In the genomic region with DNA sequence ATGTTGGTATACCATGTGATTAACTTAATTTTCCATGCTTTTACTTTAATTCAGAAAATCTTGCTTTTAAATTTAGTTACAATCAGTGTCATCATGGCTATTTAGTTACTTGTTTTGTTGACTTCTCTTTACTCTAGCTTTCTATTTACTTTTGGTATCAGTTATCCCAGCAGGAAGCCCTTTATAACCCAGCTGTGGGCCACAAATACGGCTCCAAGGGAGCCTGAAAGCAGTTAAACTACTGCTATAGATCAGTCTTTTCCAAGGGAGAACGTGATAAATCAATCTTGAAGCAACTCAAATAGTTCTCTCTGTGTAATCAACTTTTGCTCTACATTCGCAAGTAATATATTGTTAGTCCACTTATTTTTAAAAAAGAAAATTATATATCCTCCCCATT, we compare ENCODE assay signal across 1 cellular context.
TF ChIP-seq lines count a peak whose summit lies in the region.

No MANE protein-coding gene starts in this region.

TF ChIP-seq in HEK293, 187 proteins besides CTCF, POLR2A, EP300 and RAD21 (continued from another document):
- TF ChIP-seq TRIM28 (IDR thresholded peaks at IDR 0.05; ENCODE audit: borderline replicate concordance, low read length) (no peak), ZNF23 (tag by site-specific recombination; IDR thresholded peaks at IDR 0.05; ENCODE audit: borderline replicate concordance) (no peak), ZSCAN30 (tag by site-specific recombination; IDR thresholded peaks at IDR 0.05) (peak; percentile 59; the same call in 1 of the 2 replicates), ZNF274 (IDR thresholded peaks at IDR 0.05; ENCODE audit: low read length) (no peak), ZNF274 (tag by site-specific recombination; IDR thresholded peaks at IDR 0.05; ENCODE audit: borderline replicate concordance) (no peak), ZFP69B (tag by site-specific recombination; IDR thresholded peaks at IDR 0.05) (0 out of 2 replicates have a peak, but pooled peaks have one; percentile 42), GLI4 (tag by site-specific recombination; IDR thresholded peaks at IDR 0.05) (no peak), ZNF768 (tag by site-specific recombination; IDR thresholded peaks at IDR 0.05) (no peak), ZNF791 (tag by site-specific recombination; IDR thresholded peaks at IDR 0.05) (no peak), MEIS1 (CRISPR knock-in tag; IDR thresholded peaks at IDR 0.05; ENCODE audit: borderline replicate concordance) (no peak), ZNF645 (tag by site-specific recombination; IDR thresholded peaks at IDR 0.05) (no peak), GLIS2 (tag by site-specific recombination; IDR thresholded peaks at IDR 0.05) (no peak), ZNF112 (tag by site-specific recombination; IDR thresholded peaks at IDR 0.05) (no peak), OVOL3 (tag by site-specific recombination; IDR thresholded peaks at IDR 0.05) (peak; percentile 93), ZNF155 (tag by site-specific recombination; IDR thresholded peaks at IDR 0.05) (no peak), ZNF596 (tag by site-specific recombination; IDR thresholded peaks at IDR 0.05) (peak; percentile 45; the same call in 1 of the 2 replicates), ZNF202 (tag by site-specific recombination; IDR thresholded peaks at IDR 0.05; ENCODE audit: borderline replicate concordance) (no peak), KLF9 (tag by site-specific recombination; IDR thresholded peaks at IDR 0.05; ENCODE audit: low read depth) (no peak), TCF7L2 (IDR thresholded peaks at IDR 0.05; ENCODE audit: borderline replicate concordance, low read depth, low read length) (peak; percentile 87), ZNF132 (tag by site-specific recombination; IDR thresholded peaks at IDR 0.05; ENCODE audit: borderline replicate concordance) (no peak), ZNF423 (tag by site-specific recombination; IDR thresholded peaks at IDR 0.05) (no peak), ZNF184 (tag by site-specific recombination; IDR thresholded peaks at IDR 0.05) (no peak), ZNF830 (tag by site-specific recombination; IDR thresholded peaks at IDR 0.05; ENCODE audit: low read depth) (no peak), ZNF677 (tag by site-specific recombination; IDR thresholded peaks at IDR 0.05) (no peak), MYNN (tag by site-specific recombination; IDR thresholded peaks at IDR 0.05; ENCODE audit: borderline replicate concordance) (no peak), ZNF146 (tag by site-specific recombination; IDR thresholded peaks at IDR 0.05) (no peak), FEZF1 (tag by site-specific recombination; IDR thresholded peaks at IDR 0.05) (peak; percentile 93), ZNF354C (tag by site-specific recombination; IDR thresholded peaks at IDR 0.05; ENCODE audit: borderline replicate concordance, low read depth) (no peak), ZNF785 (tag by site-specific recombination; IDR thresholded peaks at IDR 0.05) (no peak), ZNF776 (tag by site-specific recombination; IDR thresholded peaks at IDR 0.05; ENCODE audit: borderline replicate concordance) (no peak), YY1 (tag by site-specific recombination; IDR thresholded peaks at IDR 0.05) (no peak), REST (tag by site-specific recombination; IDR thresholded peaks at IDR 0.05) (no peak), ZNF266 (tag by site-specific recombination; IDR thresholded peaks at IDR 0.05; ENCODE audit: low read depth) (no peak), ZNF292 (tag by site-specific recombination; IDR thresholded peaks at IDR 0.05; ENCODE audit: borderline replicate concordance, low read depth) (no peak), ZNF660 (tag by site-specific recombination; IDR thresholded peaks at IDR 0.05) (peak; percentile 94), ZNF416 (tag by site-specific recombination; IDR thresholded peaks at IDR 0.05) (no peak), ZNF366 (tag by site-specific recombination; conservative IDR thresholded peaks at IDR 0.05) (no peak), ZNF10 (tag by site-specific recombination; IDR thresholded peaks at IDR 0.05) (0 out of 2 replicates have a peak, but pooled peaks have one; percentile 40), ZNF777 (tag by site-specific recombination; IDR thresholded peaks at IDR 0.05; ENCODE audit: borderline replicate concordance) (no peak), HOXC10 (CRISPR knock-in tag; IDR thresholded peaks at IDR 0.05) (no peak)
- TF ChIP-seq, protein P1, sequence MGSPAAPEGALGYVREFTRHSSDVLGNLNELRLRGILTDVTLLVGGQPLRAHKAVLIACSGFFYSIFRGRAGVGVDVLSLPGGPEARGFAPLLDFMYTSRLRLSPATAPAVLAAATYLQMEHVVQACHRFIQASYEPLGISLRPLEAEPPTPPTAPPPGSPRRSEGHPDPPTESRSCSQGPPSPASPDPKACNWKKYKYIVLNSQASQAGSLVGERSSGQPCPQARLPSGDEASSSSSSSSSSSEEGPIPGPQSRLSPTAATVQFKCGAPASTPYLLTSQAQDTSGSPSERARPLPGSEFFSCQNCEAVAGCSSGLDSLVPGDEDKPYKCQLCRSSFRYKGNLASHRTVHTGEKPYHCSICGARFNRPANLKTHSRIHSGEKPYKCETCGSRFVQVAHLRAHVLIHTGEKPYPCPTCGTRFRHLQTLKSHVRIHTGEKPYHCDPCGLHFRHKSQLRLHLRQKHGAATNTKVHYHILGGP (tag by site-specific recombination; IDR thresholded peaks at IDR 0.05): peak; percentile 56; the same call in 1 of the 2 replicates
- TF ChIP-seq, protein P2, sequence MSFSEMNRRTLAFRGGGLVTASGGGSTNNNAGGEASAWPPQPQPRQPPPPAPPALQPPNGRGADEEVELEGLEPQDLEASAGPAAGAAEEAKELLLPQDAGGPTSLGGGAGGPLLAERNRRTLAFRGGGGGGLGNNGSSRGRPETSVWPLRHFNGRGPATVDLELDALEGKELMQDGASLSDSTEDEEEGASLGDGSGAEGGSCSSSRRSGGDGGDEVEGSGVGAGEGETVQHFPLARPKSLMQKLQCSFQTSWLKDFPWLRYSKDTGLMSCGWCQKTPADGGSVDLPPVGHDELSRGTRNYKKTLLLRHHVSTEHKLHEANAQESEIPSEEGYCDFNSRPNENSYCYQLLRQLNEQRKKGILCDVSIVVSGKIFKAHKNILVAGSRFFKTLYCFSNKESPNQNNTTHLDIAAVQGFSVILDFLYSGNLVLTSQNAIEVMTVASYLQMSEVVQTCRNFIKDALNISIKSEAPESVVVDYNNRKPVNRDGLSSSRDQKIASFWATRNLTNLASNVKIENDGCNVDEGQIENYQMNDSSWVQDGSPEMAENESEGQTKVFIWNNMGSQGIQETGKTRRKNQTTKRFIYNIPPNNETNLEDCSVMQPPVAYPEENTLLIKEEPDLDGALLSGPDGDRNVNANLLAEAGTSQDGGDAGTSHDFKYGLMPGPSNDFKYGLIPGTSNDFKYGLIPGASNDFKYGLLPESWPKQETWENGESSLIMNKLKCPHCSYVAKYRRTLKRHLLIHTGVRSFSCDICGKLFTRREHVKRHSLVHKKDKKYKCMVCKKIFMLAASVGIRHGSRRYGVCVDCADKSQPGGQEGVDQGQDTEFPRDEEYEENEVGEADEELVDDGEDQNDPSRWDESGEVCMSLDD (tag by site-specific recombination; IDR thresholded peaks at IDR 0.05): no peak
- TF ChIP-seq, protein P3, sequence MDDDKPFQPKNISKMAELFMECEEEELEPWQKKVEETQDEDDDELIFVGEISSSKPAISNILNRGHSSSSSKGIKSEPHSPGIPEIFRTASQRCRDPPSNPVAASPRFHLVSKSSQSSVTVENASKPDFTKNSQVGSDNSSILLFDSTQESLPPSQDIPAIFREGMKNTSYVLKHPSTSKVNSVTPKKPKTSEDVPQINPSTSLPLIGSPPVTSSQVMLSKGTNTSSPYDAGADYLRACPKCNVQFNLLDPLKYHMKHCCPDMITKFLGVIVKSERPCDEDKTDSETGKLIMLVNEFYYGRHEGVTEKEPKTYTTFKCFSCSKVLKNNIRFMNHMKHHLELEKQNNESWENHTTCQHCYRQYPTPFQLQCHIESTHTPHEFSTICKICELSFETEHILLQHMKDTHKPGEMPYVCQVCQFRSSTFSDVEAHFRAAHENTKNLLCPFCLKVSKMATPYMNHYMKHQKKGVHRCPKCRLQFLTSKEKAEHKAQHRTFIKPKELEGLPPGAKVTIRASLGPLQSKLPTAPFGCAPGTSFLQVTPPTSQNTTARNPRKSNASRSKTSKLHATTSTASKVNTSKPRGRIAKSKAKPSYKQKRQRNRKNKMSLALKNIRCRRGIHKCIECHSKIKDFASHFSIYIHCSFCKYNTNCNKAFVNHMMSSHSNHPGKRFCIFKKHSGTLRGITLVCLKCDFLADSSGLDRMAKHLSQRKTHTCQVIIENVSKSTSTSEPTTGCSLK (tag by site-specific recombination; IDR thresholded peaks at IDR 0.05): no peak
- TF ChIP-seq, protein P4, sequence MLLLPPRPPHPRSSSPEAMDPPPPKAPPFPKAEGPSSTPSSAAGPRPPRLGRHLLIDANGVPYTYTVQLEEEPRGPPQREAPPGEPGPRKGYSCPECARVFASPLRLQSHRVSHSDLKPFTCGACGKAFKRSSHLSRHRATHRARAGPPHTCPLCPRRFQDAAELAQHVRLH (tag by site-specific recombination; IDR thresholded peaks at IDR 0.05): no peak
- TF ChIP-seq, protein P5, sequence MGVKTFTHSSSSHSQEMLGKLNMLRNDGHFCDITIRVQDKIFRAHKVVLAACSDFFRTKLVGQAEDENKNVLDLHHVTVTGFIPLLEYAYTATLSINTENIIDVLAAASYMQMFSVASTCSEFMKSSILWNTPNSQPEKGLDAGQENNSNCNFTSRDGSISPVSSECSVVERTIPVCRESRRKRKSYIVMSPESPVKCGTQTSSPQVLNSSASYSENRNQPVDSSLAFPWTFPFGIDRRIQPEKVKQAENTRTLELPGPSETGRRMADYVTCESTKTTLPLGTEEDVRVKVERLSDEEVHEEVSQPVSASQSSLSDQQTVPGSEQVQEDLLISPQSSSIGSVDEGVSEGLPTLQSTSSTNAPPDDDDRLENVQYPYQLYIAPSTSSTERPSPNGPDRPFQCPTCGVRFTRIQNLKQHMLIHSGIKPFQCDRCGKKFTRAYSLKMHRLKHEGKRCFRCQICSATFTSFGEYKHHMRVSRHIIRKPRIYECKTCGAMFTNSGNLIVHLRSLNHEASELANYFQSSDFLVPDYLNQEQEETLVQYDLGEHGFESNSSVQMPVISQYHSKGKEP (tag by site-specific recombination; IDR thresholded peaks at IDR 0.05): peak; percentile 62
- TF ChIP-seq, protein P6, sequence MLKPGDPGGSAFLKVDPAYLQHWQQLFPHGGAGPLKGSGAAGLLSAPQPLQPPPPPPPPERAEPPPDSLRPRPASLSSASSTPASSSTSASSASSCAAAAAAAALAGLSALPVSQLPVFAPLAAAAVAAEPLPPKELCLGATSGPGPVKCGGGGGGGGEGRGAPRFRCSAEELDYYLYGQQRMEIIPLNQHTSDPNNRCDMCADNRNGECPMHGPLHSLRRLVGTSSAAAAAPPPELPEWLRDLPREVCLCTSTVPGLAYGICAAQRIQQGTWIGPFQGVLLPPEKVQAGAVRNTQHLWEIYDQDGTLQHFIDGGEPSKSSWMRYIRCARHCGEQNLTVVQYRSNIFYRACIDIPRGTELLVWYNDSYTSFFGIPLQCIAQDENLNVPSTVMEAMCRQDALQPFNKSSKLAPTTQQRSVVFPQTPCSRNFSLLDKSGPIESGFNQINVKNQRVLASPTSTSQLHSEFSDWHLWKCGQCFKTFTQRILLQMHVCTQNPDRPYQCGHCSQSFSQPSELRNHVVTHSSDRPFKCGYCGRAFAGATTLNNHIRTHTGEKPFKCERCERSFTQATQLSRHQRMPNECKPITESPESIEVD (tag by site-specific recombination; IDR thresholded peaks at IDR 0.05): peak; percentile 98
